1 cellular context compared by ENCODE assay signal in the genomic region with DNA sequence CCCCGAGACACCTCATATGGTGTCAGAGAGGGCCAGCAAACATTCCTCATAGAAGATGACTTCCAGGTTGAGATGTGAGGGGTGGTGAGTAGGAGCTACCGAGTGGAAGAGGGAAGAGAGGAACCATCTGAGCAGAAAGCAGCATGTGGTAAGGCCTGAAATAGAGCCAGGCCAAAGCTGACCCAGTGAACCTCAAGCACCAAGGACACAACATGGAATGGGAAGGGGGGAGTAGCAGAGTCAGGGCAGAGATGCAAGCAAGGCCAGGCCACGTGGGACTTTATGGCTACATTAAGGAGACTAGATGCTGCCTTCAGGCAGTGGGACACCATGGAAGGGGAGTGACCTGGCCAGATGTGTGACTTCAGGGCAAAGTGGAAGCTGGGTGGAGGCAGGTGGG.
TF ChIP-seq lines count a peak whose summit lies in the region.

No MANE protein-coding gene starts in this region.

TF ChIP-seq in IMR-90, 13 proteins besides CTCF, POLR2A, EP300 and RAD21 (continued from another document):
- TF ChIP-seq FOS (IDR thresholded peaks at IDR 0.05; ENCODE audit: low read depth, low read length) (no peak), MXI1 (IDR thresholded peaks at IDR 0.05; ENCODE audit: borderline replicate concordance, low read depth, low read length) (no peak)
